Comparison of ENCODE assay signal across 29 cellular contexts in genomic region chr7:100946111-100946510, GRCh38. TPM values are rescaled to one million over a fixed set of nuclear protein-coding genes. Genes with fewer than 3 reads are reported as not detected.
"Had no signal": no experiment of that assay in that cellular context is flagged by ENCODE, and none has a peak within 500 bp of the region (broad histone marks: within the 10 kb centered on the region; RNA-seq: fewer than 3 reads in every experiment).

No MANE protein-coding gene starts in this region.

- H3K9me3 ChIP-seq: SK-N-SH had no signal

- H3K27ac ChIP-seq: KMS-11, RWPE1 had no signal

- DNase-seq: IMR-90; Kasumi-1; NCI-H1092; NCI-H1105 treated with DMSO at 0.1 percent for 48 hours; NCI-H1417 treated with DMSO at 0.1 percent for 48 hours; NCI-H146; NCI-H1694 treated with DMSO at 0.1 percent for 48 hours; NCI-H1930; NCI-H2081; NCI-H2107; NCI-H2227 treated with DMSO at 0.1 percent for 48 hours; NCI-H524; NCI-H526 treated with DMSO at 0.1 percent for 48 hours; NCI-H748 treated with DMSO at 0.1 percent for 48 hours; NK-92 treated with Interleukin-12 subunit alpha and Interleukin-12 subunit beta, amount 100 ng/mL, for 24 hours; PC-3; SHP77; SK-N-SH; SW 1271; T-cell had no signal

- ATAC-seq: HepG2, Panc1, PC-3, T-cell had no signal

- H3K36me3 Mint-ChIP-seq: T-cell had no signal

- H3K4me2 ChIP-seq: KMS-11, SK-N-SH had no signal

- H3K4me3 Mint-ChIP-seq: T-cell had no signal

- H3K4me1 Mint-ChIP-seq: T-cell had no signal

- H3K9ac ChIP-seq: KMS-11, SK-N-SH had no signal

- FAIRE-seq: HepG2 had no signal

RNA-seq across cellular contexts. Expression of gene MUC3A, which starts 3.2 kb away (rescaled TPM):
- total RNA-seq: HepG2, HT1080, IMR-90, M059J, NCI-H460, OCI-LY7, SK-MEL-5 had no signal

RNA-seq across cellular contexts. Expression of gene MUC12, which starts 23.3 kb away (rescaled TPM):
- total RNA-seq: HepG2, HT1080, IMR-90, OCI-LY7, SK-MEL-5 had no signal
- polyA plus RNA-seq: HepG2, SK-N-SH had no signal

RNA-seq across cellular contexts. Expression of gene ACHE, which starts 50.4 kb away (rescaled TPM):
- total RNA-seq: HT1080, IMR-90, M059J, OCI-LY7 had no signal
